In genomic region chr10:23075672-23076071, GRCh38 we compare ENCODE assay signal across 1 cellular context.
TF ChIP-seq lines count a peak whose summit lies in the region.

No MANE protein-coding gene starts in this region.

TF ChIP-seq in K562, 482 proteins besides CTCF, POLR2A, EP300 and RAD21 (continued from another document):
- TF ChIP-seq TAF9B (IDR thresholded peaks at IDR 0.05; ENCODE audit: partially characterized antibody) (no peak), SMC3 (conservative IDR thresholded peaks at IDR 0.05; ENCODE audit: insufficient read depth, low read depth, low read length) (no peak)
- TF ChIP-seq, protein P1, sequence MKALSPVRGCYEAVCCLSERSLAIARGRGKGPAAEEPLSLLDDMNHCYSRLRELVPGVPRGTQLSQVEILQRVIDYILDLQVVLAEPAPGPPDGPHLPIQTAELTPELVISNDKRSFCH (CRISPR knock-in tag; IDR thresholded peaks at IDR 0.05), result no peak
- TF ChIP-seq, protein P1 (tag; IDR thresholded peaks at IDR 0.05), result no peak
